ENCODE assay signal across 12 cellular contexts in genomic region chr17:67212716-67213417, GRCh38. TPM values are rescaled to one million over a fixed set of nuclear protein-coding genes. Genes with fewer than 3 reads are reported as not detected.
DNase-seq lines count a peak whose midpoint lies in the region; ATAC-seq and TF ChIP-seq lines count a peak whose summit lies in the region.
"Had no signal": no experiment of that assay in that cellular context is flagged by ENCODE, and none has a peak within 500 bp of the region (broad histone marks: within the 10 kb centered on the region; RNA-seq: fewer than 3 reads in every experiment).

No MANE protein-coding gene starts in this region.

- no peak overlapping the region for H3K27ac Mint-ChIP-seq in stimulated activated effector memory CD8-positive, alpha-beta T cell treated with anti-CD3 and anti-CD28 coated beads, Interleukin-12 subunit alpha, Interleukin-12 subunit beta, amount 100 ng/mL, for 72 hours
- H3K27ac Mint-ChIP-seq: activated CD4-positive, alpha-beta T cell treated with anti-CD3 and anti-CD28 coated beads for 36 hours had no signal

- H3K27ac ChIP-seq in HEK293 (ENCODE audit: extremely low read depth, low read depth, low read length) (no peak overlapping the region), RWPE1 (peak overlapping the region; percentile 67)
- H3K27ac ChIP-seq: prostate gland, tibial nerve had no signal

- peaks cover 31% of the 10 kb centered on the region for H3K36me3 Mint-ChIP-seq in stimulated activated effector memory CD8-positive, alpha-beta T cell treated with anti-CD3 and anti-CD28 coated beads, Interleukin-12 subunit alpha, Interleukin-12 subunit beta, amount 100 ng/mL, for 72 hours

- CTCF ChIA-PET in HEK293 (lab: Yijun Ruan, JAX) (interaction anchor here (0.7 to 1.3 kb wide), 3 partner anchors 9 to 173 kb away, joined by 3 to 8 read pairs (median 3); no protein-coding TSS in a partner anchor), RWPE1 (lab: Yijun Ruan, JAX) (interaction anchor here (1.0 kb wide), 1 partner anchor 11 kb away, joined by 4 read pairs; no protein-coding TSS in a partner anchor)

- H3K4me1 ChIP-seq in HEK293 (ENCODE audit: control insufficient read depth, insufficient read depth, low read length): peaks cover 7% of the 10 kb centered on the region
- H3K4me1 ChIP-seq: prostate gland had no signal

- no peaks in the 10 kb centered on the region for H3K9me3 Mint-ChIP-seq in stimulated activated effector memory CD8-positive, alpha-beta T cell treated with anti-CD3 and anti-CD28 coated beads, Interleukin-12 subunit alpha, Interleukin-12 subunit beta, amount 100 ng/mL, for 72 hours

- no peaks in the 10 kb centered on the region for H3K9me3 ChIP-seq in HEK293 (ENCODE audit: control insufficient read depth, insufficient read depth, low read depth, low read length)
- H3K9me3 ChIP-seq: prostate gland, tibial nerve had no signal

- POLR2A ChIA-PET in HEK293 (lab: Yijun Ruan, JAX) (interaction anchor here (1.3 kb wide), 1 partner anchor 26 kb away, joined by 3 read pairs; no protein-coding TSS in a partner anchor), RWPE1 (lab: Yijun Ruan, JAX; ENCODE audit: low non-redundant PET) (no interaction called here)

- DNase-seq in RWPE1 (ENCODE audit: low spot score): no peak
- DNase-seq in epithelial cell of esophagus (ENCODE audit: low read depth): peak; percentile 52
- peak; percentile 69 for DNase-seq in retinal pigment epithelial cell (ENCODE audit: low read depth)
- no peak for DNase-seq in GF-D8 (lab: John Stamatoyannopoulos, UW)
- DNase-seq in stimulated activated effector memory CD8-positive, alpha-beta T cell treated with anti-CD3 and anti-CD28 coated beads, Interleukin-12 subunit alpha, Interleukin-12 subunit beta, amount 100 ng/mL, for 72 hours (ENCODE audit: low spot score in 2 of 2): no peak
- DNase-seq in SK-N-DZ (ENCODE audit: low spot score): no peak
- DNase-seq: activated CD4-positive, alpha-beta T cell treated with anti-CD3 and anti-CD28 coated beads for 36 hours; activated naive CD4-positive, alpha-beta T cell treated with anti-CD3 and anti-CD28 coated beads, Interleukin-2, amount 50 U/mL, for 16 hours; NCI-H1930 had no signal

- no peak for TF ChIP-seq CTCF in HEK293 (tag by site-specific recombination; IDR thresholded peaks at IDR 0.05)
- TF ChIP-seq CTCF in RWPE1 (conservative IDR thresholded peaks at IDR 0.05; ENCODE audit: low read depth): no peak
- no peak for TF ChIP-seq CTCF in epithelial cell of esophagus (IDR thresholded peaks at IDR 0.05; ENCODE audit: insufficient read depth, low read depth, low read length, missing control alignments)
- TF ChIP-seq CTCF in retinal pigment epithelial cell (conservative IDR thresholded peaks at IDR 0.05; ENCODE audit: low read depth, low read length): no peak

- no peak for ATAC-seq in stimulated activated effector memory CD8-positive, alpha-beta T cell treated with anti-CD3 and anti-CD28 coated beads, Interleukin-12 subunit alpha, Interleukin-12 subunit beta, amount 100 ng/mL, for 72 hours
- ATAC-seq: activated CD4-positive, alpha-beta T cell treated with anti-CD3 and anti-CD28 coated beads for 36 hours had no signal

- peaks cover 30 to 34% of the 10 kb centered on the region in 2 experiments for H3K36me3 ChIP-seq in HEK293 (ENCODE audit: control insufficient read depth in 2 of 2, insufficient read depth in 1 of 2, low read length in 2 of 2)
- H3K36me3 ChIP-seq: prostate gland had no signal

- no peak overlapping the region for H3K4me3 ChIP-seq in HEK293 (ENCODE audit: low read depth, low read length)
- H3K4me3 ChIP-seq in epithelial cell of esophagus (ENCODE audit: low read length): no peak overlapping the region
- no peak overlapping the region for H3K4me3 ChIP-seq in retinal pigment epithelial cell (ENCODE audit: low read length)
- H3K4me3 ChIP-seq: prostate gland, tibial nerve had no signal

- H3K4me3 Mint-ChIP-seq in stimulated activated effector memory CD8-positive, alpha-beta T cell treated with anti-CD3 and anti-CD28 coated beads, Interleukin-12 subunit alpha, Interleukin-12 subunit beta, amount 100 ng/mL, for 72 hours: no peak overlapping the region
- H3K4me3 Mint-ChIP-seq: activated CD4-positive, alpha-beta T cell treated with anti-CD3 and anti-CD28 coated beads for 36 hours had no signal

- H3K4me1 Mint-ChIP-seq in stimulated activated effector memory CD8-positive, alpha-beta T cell treated with anti-CD3 and anti-CD28 coated beads, Interleukin-12 subunit alpha, Interleukin-12 subunit beta, amount 100 ng/mL, for 72 hours: peaks cover 26% of the 10 kb centered on the region

TF ChIP-seq in HEK293, 187 proteins besides CTCF, POLR2A, EP300 and RAD21:
- TF ChIP-seq ZNF513 (tag by site-specific recombination; IDR thresholded peaks at IDR 0.05) (no peak), KLF8 (tag by site-specific recombination; IDR thresholded peaks at IDR 0.05) (no peak), ZNF549 (tag by site-specific recombination; IDR thresholded peaks at IDR 0.05) (peak; percentile 45; the same call in 1 of the 2 replicates), PRDM6 (tag by site-specific recombination; IDR thresholded peaks at IDR 0.05) (peak; percentile 93), ZNF211 (tag by site-specific recombination; IDR thresholded peaks at IDR 0.05; ENCODE audit: low read depth) (no peak), PRDM1 (tag by site-specific recombination; IDR thresholded peaks at IDR 0.05) (peak; percentile 83), ZNF660 (tag by site-specific recombination; IDR thresholded peaks at IDR 0.05) (no peak)

RNA-seq across cellular contexts. Expression of gene HELZ, which starts 32.1 kb away (rescaled TPM):
- 12.2 and 13.6 TPM in 2 replicates for polyA plus RNA-seq in SK-N-DZ (2014; cell fraction: cytosol; rRNA removed)
- 5.8 and 9.7 TPM in 2 replicates for polyA plus RNA-seq in SK-N-DZ (2014; cell fraction: nucleus; rRNA removed)

Comparison
In these comparisons a context has a peak if more than half of its experiments do, and no peak if none do; other contexts are left out.
1. DNase-seq: peak in epithelial cell of esophagus (single experiment) and retinal pigment epithelial cell (single experiment); none in RWPE1 (single experiment), GF-D8 (single experiment), stimulated activated effector memory CD8-positive, alpha-beta T cell treated with anti-CD3 and anti-CD28 coated beads, Interleukin-12 subunit alpha, Interleukin-12 subunit beta, amount 100 ng/mL, for 72 hours (0 of 2) and SK-N-DZ (single experiment).